1 cellular context compared by ENCODE assay signal in the genomic region with DNA sequence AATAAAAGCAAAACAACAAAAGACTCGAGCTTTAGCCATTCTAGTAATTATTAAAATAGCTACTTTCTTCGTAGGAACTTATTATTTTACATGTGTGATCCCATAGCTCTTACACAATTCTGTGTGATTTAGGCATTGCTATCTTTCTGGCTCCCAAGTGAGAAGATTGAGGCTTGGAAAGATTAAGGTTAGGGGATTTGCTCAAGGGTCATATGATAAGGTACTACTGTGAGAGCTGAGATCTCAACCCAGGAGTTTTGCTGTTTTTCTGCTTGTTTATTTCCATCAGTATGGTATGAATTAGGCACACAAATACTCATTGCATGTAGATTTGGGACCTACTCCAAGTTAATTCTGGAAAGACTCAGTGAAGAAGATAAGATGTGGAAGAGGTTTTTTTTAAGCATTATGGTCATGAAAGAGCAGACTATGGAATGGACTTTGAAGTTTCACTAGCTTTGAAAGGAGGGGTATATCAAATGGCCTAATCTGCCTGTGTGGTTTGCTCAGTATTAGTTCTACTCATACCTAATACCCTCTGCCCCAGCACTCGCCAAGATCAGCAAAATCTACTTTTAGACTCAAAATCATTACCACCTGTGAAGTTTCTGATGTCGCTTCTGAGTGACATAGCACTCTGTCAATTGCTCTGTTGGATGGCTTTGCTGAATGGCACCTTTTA.
TF ChIP-seq lines count a peak whose summit lies in the region.

No MANE protein-coding gene starts in this region.

TF ChIP-seq in IMR-90, 13 proteins besides CTCF, POLR2A, EP300 and RAD21 (continued from another document):
- TF ChIP-seq, protein P1, sequence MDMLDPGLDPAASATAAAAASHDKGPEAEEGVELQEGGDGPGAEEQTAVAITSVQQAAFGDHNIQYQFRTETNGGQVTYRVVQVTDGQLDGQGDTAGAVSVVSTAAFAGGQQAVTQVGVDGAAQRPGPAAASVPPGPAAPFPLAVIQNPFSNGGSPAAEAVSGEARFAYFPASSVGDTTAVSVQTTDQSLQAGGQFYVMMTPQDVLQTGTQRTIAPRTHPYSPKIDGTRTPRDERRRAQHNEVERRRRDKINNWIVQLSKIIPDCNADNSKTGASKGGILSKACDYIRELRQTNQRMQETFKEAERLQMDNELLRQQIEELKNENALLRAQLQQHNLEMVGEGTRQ (IDR thresholded peaks at IDR 0.05; ENCODE audit: low read depth, low read length) = no peak
- TF ChIP-seq CEBPB (IDR thresholded peaks at IDR 0.05; ENCODE audit: low read depth, low read length) = no peak
- no peak for TF ChIP-seq RCOR1 (IDR thresholded peaks at IDR 0.05; ENCODE audit: insufficient replicate concordance, low read length)
- no peak for TF ChIP-seq NFE2L2 (IDR thresholded peaks at IDR 0.05; ENCODE audit: low read depth, low read length)
- no peak for TF ChIP-seq BHLHE40 (IDR thresholded peaks at IDR 0.05; ENCODE audit: low read depth, low read length)
